In genomic region chr7:99539213-99539811, GRCh38 we compare ENCODE assay signal across 1 cellular context.
A peak's percentile ranks its signal among the peaks of the same experiment; 100 is the strongest.
TF ChIP-seq lines count a peak whose summit lies in the region.

No MANE protein-coding gene starts in this region.

TF ChIP-seq in A549, 52 proteins besides CTCF, POLR2A, EP300 and RAD21:
- TF ChIP-seq HOXB13 (CRISPR knock-in tag; IDR thresholded peaks at IDR 0.05; ENCODE audit: low read depth) (no peak), ZFP36 (IDR thresholded peaks at IDR 0.05; ENCODE audit: borderline replicate concordance, partially characterized antibody) (no peak), MAX (IDR thresholded peaks at IDR 0.05) (0 out of 2 replicates have a peak, but pooled peaks have one; percentile 28), HES2 (IDR thresholded peaks at IDR 0.05) (no peak), RNF2 (IDR thresholded peaks at IDR 0.05; ENCODE audit: borderline replicate concordance, low read depth) (no peak), PBX3 (IDR thresholded peaks at IDR 0.05) (no peak)
